Comparison of ENCODE assay signal across 1 cellular context in genomic region chr9:130043654-130044623, GRCh38.
TF ChIP-seq lines count a peak whose summit lies in the region.

No MANE protein-coding gene starts in this region.

TF ChIP-seq in K562, 482 proteins besides CTCF, POLR2A, EP300 and RAD21 (continued from another document and continues in another):
- TF ChIP-seq MNT (conservative IDR thresholded peaks at IDR 0.05) (peak; percentile 56 to 86), GTF2F1 (IDR thresholded peaks at IDR 0.05; ENCODE audit: low read depth, low read length) (no peak), KDM1A (IDR thresholded peaks at IDR 0.05) (peak; percentile 100), GABPB1 (CRISPR knock-in tag; IDR thresholded peaks at IDR 0.05) (no peak), MYBL2 (IDR thresholded peaks at IDR 0.05; ENCODE audit: low read depth) (no peak), MYBL2 (CRISPR knock-in tag; IDR thresholded peaks at IDR 0.05; ENCODE audit: borderline replicate concordance) (no peak), DMBX1 (CRISPR knock-in tag; IDR thresholded peaks at IDR 0.05; ENCODE audit: borderline replicate concordance) (peak; percentile 65; the same call in 1 of the 2 replicates), RBBP5 (IDR thresholded peaks at IDR 0.05; ENCODE audit: borderline replicate concordance, insufficient read depth, low read length, poor library complexity, severe bottlenecking) (peak; percentile 11), E2F6 (IDR thresholded peaks at IDR 0.05; ENCODE audit: borderline replicate concordance in 1 of 2, extremely low read depth in 1 of 2, insufficient read depth in 1 of 2, insufficient read length in 1 of 2, low read depth in 1 of 2, low read length in 1 of 2, poor library complexity in 1 of 2, severe bottlenecking in 1 of 2) (peak; percentile 46 to 83), TCF7L2 (IDR thresholded peaks at IDR 0.05; ENCODE audit: low read depth, low read length) (no peak), ZNF282 (CRISPR knock-in tag; IDR thresholded peaks at IDR 0.05) (0 out of 2 replicates have a peak, but pooled peaks have one; percentile 47), ATF7 (IDR thresholded peaks at IDR 0.05) (0 out of 2 replicates have a peak, but pooled peaks have one; percentile 24), ZBTB8A (IDR thresholded peaks at IDR 0.05; ENCODE audit: partially characterized antibody) (no peak), NFXL1 (CRISPR knock-in tag; IDR thresholded peaks at IDR 0.05) (no peak), CREB3 (tag; conservative IDR thresholded peaks at IDR 0.05; ENCODE audit: low read depth) (peak; percentile 80), ZBTB2 (IDR thresholded peaks at IDR 0.05) (peak; percentile 42; the same call in 1 of the 2 replicates), HMG20A (CRISPR knock-in tag; conservative IDR thresholded peaks at IDR 0.05) (peak; percentile 98), MAZ (CRISPR knock-in tag; conservative IDR thresholded peaks at IDR 0.05 in 1 of 2, IDR thresholded peaks at IDR 0.05 in 1 of 2) (peak in 1 of 2 experiments; percentile 66; a peak in 2 of 4 replicates), CREBBP (IDR thresholded peaks at IDR 0.05; ENCODE audit: low read depth, low read length) (no peak), CBFA2T2 (conservative IDR thresholded peaks at IDR 0.05) (peak; percentile 60), YY1 (IDR thresholded peaks at IDR 0.05; ENCODE audit: borderline replicate concordance in 1 of 3, control insufficient read depth in 1 of 3, extremely low read depth in 1 of 3, insufficient read depth in 3 of 3, insufficient read length in 1 of 3, insufficient replicate concordance in 2 of 3, low read depth in 1 of 3, low read length in 2 of 3) (peak in 1 of 3 experiments; percentile 65), ZNF766 (CRISPR knock-in tag; conservative IDR thresholded peaks at IDR 0.05) (peak; percentile 92), STAT5A (IDR thresholded peaks at IDR 0.05; ENCODE audit: borderline replicate concordance, low read length) (peak; percentile 53; the same call in 1 of the 2 replicates), XRCC5 (IDR thresholded peaks at IDR 0.05; ENCODE audit: low read depth, low read length) (0 out of 2 replicates have a peak, but pooled peaks have one; percentile 0), MTF1 (CRISPR knock-in tag; IDR thresholded peaks at IDR 0.05; ENCODE audit: borderline replicate concordance) (no peak), ID3 (CRISPR knock-in tag; IDR thresholded peaks at IDR 0.05) (no peak), ID3 (tag; IDR thresholded peaks at IDR 0.05) (peak; percentile 95), ZBTB1 (CRISPR knock-in tag; IDR thresholded peaks at IDR 0.05; ENCODE audit: borderline replicate concordance, low read depth) (0 out of 2 replicates have a peak, but pooled peaks have one; percentile 59), IRF2 (CRISPR knock-in tag; IDR thresholded peaks at IDR 0.05) (no peak), HDAC8 (tag; IDR thresholded peaks at IDR 0.05) (no peak), TAF1 (IDR thresholded peaks at IDR 0.05; ENCODE audit: control insufficient read depth, extremely low read depth, insufficient read depth, low read length, severe bottlenecking) (no peak), ZNF277 (CRISPR knock-in tag; IDR thresholded peaks at IDR 0.05; ENCODE audit: borderline replicate concordance) (no peak), TFAP4 (CRISPR knock-in tag; IDR thresholded peaks at IDR 0.05; ENCODE audit: borderline replicate concordance) (peak; percentile 69; the same call in 1 of the 2 replicates), ZBTB11 (CRISPR knock-in tag; IDR thresholded peaks at IDR 0.05) (peak in 1 of 3 experiments; percentile 51; a peak in 2 of 6 replicates), TAL1 (IDR thresholded peaks at IDR 0.05) (peak; percentile 36; the same call in 1 of the 2 replicates), PHF21A (IDR thresholded peaks at IDR 0.05; ENCODE audit: borderline replicate concordance, low read depth) (0 out of 2 replicates have a peak, but pooled peaks have one; percentile 29), HMGN3 (IDR thresholded peaks at IDR 0.05; ENCODE audit: borderline replicate concordance, extremely low read depth, insufficient read length, low read depth, low read length) (peak; percentile 30), MAX (CRISPR knock-in tag; IDR thresholded peaks at IDR 0.05) (peak; percentile 83), HDAC2 (IDR thresholded peaks at IDR 0.05) (peak; percentile 100), HSF4 (CRISPR knock-in tag; IDR thresholded peaks at IDR 0.05; ENCODE audit: borderline replicate concordance) (no peak), L3MBTL2 (IDR thresholded peaks at IDR 0.05) (peak; percentile 98), JUN (IDR thresholded peaks at IDR 0.05; ENCODE audit: borderline replicate concordance, low read depth, low read length) (peak; percentile 26; the same call in 1 of the 2 replicates), JUN (CRISPR knock-in tag; IDR thresholded peaks at IDR 0.05; ENCODE audit: borderline replicate concordance) (no peak), NR2C2 (CRISPR knock-in tag; IDR thresholded peaks at IDR 0.05) (no peak), NR2C2 (tag; IDR thresholded peaks at IDR 0.05) (0 out of 2 replicates have a peak, but pooled peaks have one; percentile 35), CBX3 (IDR thresholded peaks at IDR 0.05; ENCODE audit: borderline replicate concordance in 1 of 2, low read length in 2 of 2) (0 out of 3 replicates have a peak, but pooled peaks of 1 of the 2 experiments have one; percentile 35), GMEB1 (CRISPR knock-in tag; IDR thresholded peaks at IDR 0.05) (0 out of 2 replicates have a peak, but pooled peaks have one; percentile 29), ZNF134 (CRISPR knock-in tag; conservative IDR thresholded peaks at IDR 0.05) (0 out of 2 replicates have a peak, but pooled peaks have one; percentile 12), ZNF311 (CRISPR knock-in tag; IDR thresholded peaks at IDR 0.05) (peak; percentile 42; the same call in 1 of the 2 replicates), SP2 (IDR thresholded peaks at IDR 0.05; ENCODE audit: extremely low read depth, low read depth, low read length, poor library complexity, severe bottlenecking) (no peak), ESRRA (IDR thresholded peaks at IDR 0.05; ENCODE audit: borderline replicate concordance, low read depth) (0 out of 2 replicates have a peak, but pooled peaks have one; percentile 9), ARID1B (IDR thresholded peaks at IDR 0.05) (peak; percentile 59), CBX8 (IDR thresholded peaks at IDR 0.05; ENCODE audit: borderline replicate concordance, extremely low read depth, low read depth, low read length, poor library complexity, severe bottlenecking) (no peak), RBM34 (IDR thresholded peaks at IDR 0.05; ENCODE audit: borderline replicate concordance, insufficient read depth, low read length) (no peak), ZNF239 (CRISPR knock-in tag; IDR thresholded peaks at IDR 0.05) (no peak; the same call in 1 of the 2 replicates), PRMT5 (CRISPR knock-in tag; IDR thresholded peaks at IDR 0.05) (no peak), CCNT2 (IDR thresholded peaks at IDR 0.05; ENCODE audit: borderline replicate concordance, extremely low read depth, insufficient read length, low read depth, low read length) (peak; percentile 41)
